Comparison of ENCODE assay signal across 8 cellular contexts in genomic region chr2:88307817-88308216, GRCh38.
DNase-seq lines count a peak whose midpoint lies in the region; ATAC-seq and TF ChIP-seq lines count a peak whose summit lies in the region.

No MANE protein-coding gene starts in this region.

- TF ChIP-seq CTCF in WERI-Rb-1 (IDR thresholded peaks at IDR 0.05; ENCODE audit: low read depth, low read length) = peak; percentile 52
- TF ChIP-seq CTCF in stomach (IDR thresholded peaks at IDR 0.05) = no peak

- H3K27ac ChIP-seq in WERI-Rb-1 = no peak overlapping the region
- no peak overlapping the region for H3K27ac ChIP-seq in stomach

- intact Hi-C loops in stomach (cut with DNase I; ENCODE audit: low total_unique reads) = no loop called here

- DNase-seq in NCI-H2227 (lab: John Stamatoyannopoulos, UW; ENCODE audit: unreplicated experiment) = peak; percentile 8
- DNase-seq in NCI-H2227 treated with DMSO at 0.1 percent for 48 hours (lab: John Stamatoyannopoulos, UW) = no peak
- DNase-seq in HS-5 (ENCODE audit: low read depth) = peak; percentile 14
- DNase-seq in WERI-Rb-1 = peak; percentile 16
- DNase-seq in lung microvascular endothelial cell (ENCODE audit: low read depth in 2 of 2) = peak; percentile 13 to 18
- DNase-seq in stomach = no peak
- DNase-seq in NK-92 (lab: John Stamatoyannopoulos, UW; ENCODE audit: unreplicated experiment) = no peak

- no peak for TF ChIP-seq EP300 in stomach (IDR thresholded peaks at IDR 0.05)

- no peaks in the 10 kb centered on the region for H3K36me3 ChIP-seq in WERI-Rb-1
- no peaks in the 10 kb centered on the region for H3K36me3 ChIP-seq in stomach

- ATAC-seq in HG02763 (IDR thresholded peaks at IDR 0.05; ENCODE audit: unreplicated experiment) = no peak

- H3K9me3 ChIP-seq in WERI-Rb-1 (ENCODE audit: severe bottlenecking) (peaks cover 2% of the 10 kb centered on the region), stomach (peaks cover 0 to 21% (median 15%) of the 10 kb centered on the region in 4 donors)

- H3K27me3 ChIP-seq in WERI-Rb-1 (ENCODE audit: insufficient read depth, low read depth, severe bottlenecking) = peaks cover 36% of the 10 kb centered on the region
- no peaks in the 10 kb centered on the region for H3K27me3 ChIP-seq in stomach

- H3K4me1 ChIP-seq in stomach = no peaks in the 10 kb centered on the region

- H3K4me3 ChIP-seq in WERI-Rb-1 (ENCODE audit: low read depth, low read length) (no peak overlapping the region), stomach (no peak overlapping the region)

- TF ChIP-seq POLR2A in stomach (IDR thresholded peaks at IDR 0.05) = no peak

Comparison
In these comparisons a context has a peak if more than half of its experiments do, and no peak if none do; other contexts are left out.
1. DNase-seq: peak in NCI-H2227 (single experiment), HS-5 (single experiment), WERI-Rb-1 (single experiment) and lung microvascular endothelial cell (2 of 2); none in NCI-H2227 treated with DMSO at 0.1 percent for 48 hours (single experiment), stomach (single experiment) and NK-92 (single experiment).